Comparison of ENCODE assay signal across 8 cellular contexts in the genomic region with DNA sequence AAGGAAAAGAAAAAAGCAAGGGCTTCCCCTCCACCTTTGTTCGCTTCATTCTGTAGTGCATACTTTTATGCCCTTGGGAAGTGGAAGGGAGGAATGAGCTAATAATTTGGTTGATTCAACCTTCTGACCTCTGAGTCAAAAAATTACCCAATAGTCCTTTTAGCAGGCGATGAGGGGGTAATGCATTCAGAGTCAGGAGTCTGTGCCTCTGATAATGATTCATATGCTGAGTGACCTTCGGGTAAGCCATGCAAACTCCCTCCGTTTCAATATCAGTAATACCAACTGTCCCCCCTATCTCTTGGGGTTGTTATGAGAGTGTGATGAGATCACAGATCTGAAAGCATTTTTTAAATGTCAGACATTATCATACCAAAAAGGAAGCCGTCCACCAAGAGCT. TPM values are rescaled to one million over a fixed set of nuclear protein-coding genes. Genes with fewer than 3 reads are reported as not detected.
DNase-seq lines count a peak whose midpoint lies in the region; ATAC-seq and TF ChIP-seq lines count a peak whose summit lies in the region.

No MANE protein-coding gene starts in this region.

- POLR2A ChIA-PET in T-cell (lab: Charles Lee) = no interaction called here

- no peak overlapping the region for H3K4me3 ChIP-seq in BE2C (ENCODE audit: low read depth, low read length)

- no peaks in the 10 kb centered on the region for H3K4me1 ChIP-seq in BE2C

- DNase-seq in CMK (ENCODE audit: low read depth) (peak; percentile 73), erythroblast (lab: John Stamatoyannopoulos, UW) (peak; percentile 78 to 93), NCI-H1930 (lab: John Stamatoyannopoulos, UW) (no peak), BE2C (no peak), dermis blood vessel endothelial cell (no peak), T-cell (no peak)

- H3K27me3 Mint-ChIP-seq in T-cell = peaks cover 0 to 13% of the 10 kb centered on the region in 2 donors

- no peaks in the 10 kb centered on the region for H3K27me3 ChIP-seq in BE2C

- H3K4me1 Mint-ChIP-seq in T-cell = no peaks in the 10 kb centered on the region

- H3K9me3 Mint-ChIP-seq in T-cell = peaks cover 0 to 3% (median 0%) of the 10 kb centered on the region in 3 donors

- TF ChIP-seq POLR2A in erythroblast (IDR thresholded peaks at IDR 0.05; ENCODE audit: low read length) = no peak

- CTCF ChIA-PET in T-cell (lab: Charles Lee) = interaction anchor here in 1 of 2 donors (1.1 kb wide), 1 partner anchor 62 kb away, joined by 3 read pairs; no protein-coding TSS in a partner anchor

- H3K36me3 ChIP-seq in BE2C = no peaks in the 10 kb centered on the region

- H3K36me3 Mint-ChIP-seq in T-cell = no peaks in the 10 kb centered on the region

- no peaks in the 10 kb centered on the region for H3K9me3 ChIP-seq in BE2C

- H3K4me3 Mint-ChIP-seq in T-cell = no peak overlapping the region

- peak; percentile 93 for ATAC-seq in GM19468 (IDR thresholded peaks at IDR 0.05; ENCODE audit: extremely low read depth, unreplicated experiment)
- ATAC-seq in HG03442 (IDR thresholded peaks at IDR 0.05; ENCODE audit: unreplicated experiment) = peak; percentile 98
- no peak for ATAC-seq in T-cell (replicated peaks in 1 of 4)

- TF ChIP-seq CTCF in BE2C (IDR thresholded peaks at IDR 0.05; ENCODE audit: low read depth, low read length) = no peak

- H3K27ac Mint-ChIP-seq in T-cell = no peak overlapping the region

RNA-seq across cellular contexts. Expression of a gene that starts 41.6 kb away (rescaled TPM):
- polyA plus RNA-seq in BE2C (2012; ENCODE audit: insufficient read depth, insufficient read length, low read depth) = 16.8 TPM
- total RNA-seq in dermis blood vessel endothelial cell = 57.3 and 97.2 TPM in 2 replicates
- total RNA-seq in T-cell = 10 to 100 TPM; 16.0 to 27.3 (median 17.1) TPM

Comparison
In these comparisons a context has a peak if more than half of its experiments do, and no peak if none do; other contexts are left out.
1. DNase-seq: peak in CMK (single experiment) and erythroblast (2 of 2); none in NCI-H1930 (0 of 2), BE2C (single experiment), dermis blood vessel endothelial cell (single experiment) and T-cell (0 of 34).
2. ATAC-seq: peak in GM19468 (single experiment) and HG03442 (single experiment); none in T-cell (0 of 4).